Comparison of ENCODE assay signal across 14 cellular contexts in genomic region chr11:18247162-18247631, GRCh38. TPM values are rescaled to one million over a fixed set of nuclear protein-coding genes. Genes with fewer than 3 reads are reported as not detected.
A peak's percentile ranks its signal among the peaks of the same experiment; 100 is the strongest.
DNase-seq lines count a peak whose midpoint lies in the region; ATAC-seq and TF ChIP-seq lines count a peak whose summit lies in the region.
"Not testable (repeated sequence)": the region's sequence is repeated elsewhere in the genome, so short reads cannot be mapped to it uniquely, and the experiment has no call there.
"Had no signal": no experiment of that assay in that cellular context is flagged by ENCODE, and none has a peak within 500 bp of the region (broad histone marks: within the 10 kb centered on the region; RNA-seq: fewer than 3 reads in every experiment).

No MANE protein-coding gene starts in this region.

- intact Hi-C loops in mammary epithelial cell (cut with micrococcal nuclease), result not testable (repeated sequence)

- POLR2A ChIA-PET in activated CD4-positive, alpha-beta memory T cell treated with anti-CD3 and anti-CD28 coated beads, Interleukin-2, amount 10 ng/mL, durations not matched to agents 7 days and 5 days (lab: Charles Lee), result interaction anchor here (0.6 to 4.7 kb wide), 4 partner anchors 9 to 149 kb away, joined by 3 to 59 read pairs (median 17); partner anchors contain the start of genes GTF2H1, HPS5 and LDHA

- H3K27ac ChIP-seq in KMS-11, result peak overlapping the region; percentile 64; the same call in 1 of the 2 replicates
- H3K27ac ChIP-seq in mammary epithelial cell (ENCODE audit: insufficient read depth, low read depth, low read length), result not testable (repeated sequence)

- H3K9ac ChIP-seq in KMS-11, result peak overlapping the region; percentile 38; the same call in 1 of the 2 replicates
- H3K9ac ChIP-seq in mammary epithelial cell (ENCODE audit: insufficient read depth, low read length), result not testable (repeated sequence)

- H3K4me1 ChIP-seq in KMS-11 (ENCODE audit: low read depth, poor library complexity, severe bottlenecking), result peaks cover 43% of the 10 kb centered on the region
- not testable (repeated sequence) for H3K4me1 ChIP-seq in mammary epithelial cell (ENCODE audit: insufficient read depth, low read length)

- not testable (repeated sequence) for H3K36me3 Mint-ChIP-seq in activated CD4-positive, alpha-beta memory T cell treated with anti-CD3 and anti-CD28 coated beads, Interleukin-2, amount 10 ng/mL, durations not matched to agents 7 days and 5 days (ENCODE audit: low read depth); stimulated activated effector memory CD8-positive, alpha-beta T cell treated with anti-CD3 and anti-CD28 coated beads, Interleukin-12 subunit alpha, Interleukin-12 subunit beta, amount 100 ng/mL, for 72 hours

- BruUV-seq in mammary epithelial cell (replicated peaks; lab: Mats Ljungman, UMichigan), result TSS peak; percentile 77

- H3K27me3 Mint-ChIP-seq in activated CD4-positive, alpha-beta memory T cell treated with anti-CD3 and anti-CD28 coated beads, Interleukin-2, amount 10 ng/mL, durations not matched to agents 7 days and 5 days, result not testable (repeated sequence)

- dilution Hi-C loops in mammary epithelial cell (cut with HindIII; ENCODE audit: low sequenced_read_pairs), result not testable (repeated sequence)

- peak overlapping the region; percentile 64; the same call in 1 of the 2 replicates for H2AFZ ChIP-seq in KMS-11 (ENCODE audit: low read depth)
- H2AFZ ChIP-seq in mammary epithelial cell (ENCODE audit: low read depth, low read length), result not testable (repeated sequence)

- not testable (repeated sequence) for DNase-seq in activated CD4-positive, alpha-beta memory T cell treated with anti-CD3 and anti-CD28 coated beads, Interleukin-2, amount 10 ng/mL, durations not matched to agents 7 days and 5 days; mammary epithelial cell
- DNase-seq in stimulated activated effector memory CD8-positive, alpha-beta T cell treated with anti-CD3 and anti-CD28 coated beads, Interleukin-12 subunit alpha, Interleukin-12 subunit beta, amount 100 ng/mL, for 72 hours (ENCODE audit: low spot score in 2 of 2), result peak in 1 of 2 donors; percentile 0

- H3K4me1 Mint-ChIP-seq in activated CD4-positive, alpha-beta memory T cell treated with anti-CD3 and anti-CD28 coated beads, Interleukin-2, amount 10 ng/mL, durations not matched to agents 7 days and 5 days, result peaks cover 35% of the 10 kb centered on the region
- peaks cover 19% of the 10 kb centered on the region for H3K4me1 Mint-ChIP-seq in stimulated activated effector memory CD8-positive, alpha-beta T cell treated with anti-CD3 and anti-CD28 coated beads, Interleukin-12 subunit alpha, Interleukin-12 subunit beta, amount 100 ng/mL, for 72 hours

- TF ChIP-seq CTCF in KMS-11 (conservative IDR thresholded peaks at IDR 0.05; ENCODE audit: low read depth, low read length); mammary epithelial cell (conservative IDR thresholded peaks at IDR 0.05 in 1 of 2, IDR thresholded peaks at IDR 0.05 in 1 of 2; ENCODE audit: extremely low read depth in 1 of 2, insufficient read depth in 1 of 2, low read depth in 1 of 2, low read length in 2 of 2): not testable (repeated sequence)

- H3K4me3 Mint-ChIP-seq in activated CD4-positive, alpha-beta memory T cell treated with anti-CD3 and anti-CD28 coated beads, Interleukin-2, amount 10 ng/mL, durations not matched to agents 7 days and 5 days, result peak overlapping the region; percentile 71
- peak overlapping the region; percentile 77 for H3K4me3 Mint-ChIP-seq in stimulated activated effector memory CD8-positive, alpha-beta T cell treated with anti-CD3 and anti-CD28 coated beads, Interleukin-12 subunit alpha, Interleukin-12 subunit beta, amount 100 ng/mL, for 72 hours

- not testable (repeated sequence) for H3K79me2 ChIP-seq in KMS-11 (ENCODE audit: insufficient read depth, low read depth); mammary epithelial cell (ENCODE audit: insufficient read depth, low read length)

- not testable (repeated sequence) for H3K27me3 ChIP-seq in KMS-11 (ENCODE audit: insufficient read depth, low read depth); mammary epithelial cell (ENCODE audit: insufficient read depth, low read length)

- ATAC-seq in GM18508 (IDR thresholded peaks at IDR 0.05; ENCODE audit: insufficient read depth, unreplicated experiment), result peak; percentile 6
- peak; percentile 21 for ATAC-seq in GM19395 (IDR thresholded peaks at IDR 0.05; ENCODE audit: unreplicated experiment)
- peak; percentile 16 for ATAC-seq in HG02571 (IDR thresholded peaks at IDR 0.05; ENCODE audit: unreplicated experiment)
- ATAC-seq in HG03066 (IDR thresholded peaks at IDR 0.05; ENCODE audit: low read depth, unreplicated experiment), result peak; percentile 6
- peak; percentile 54 for ATAC-seq in stimulated activated effector memory CD8-positive, alpha-beta T cell treated with anti-CD3 and anti-CD28 coated beads, Interleukin-12 subunit alpha, Interleukin-12 subunit beta, amount 100 ng/mL, for 72 hours

- H3K27ac Mint-ChIP-seq in activated CD4-positive, alpha-beta memory T cell treated with anti-CD3 and anti-CD28 coated beads, Interleukin-2, amount 10 ng/mL, durations not matched to agents 7 days and 5 days, result peak overlapping the region; percentile 86
- H3K27ac Mint-ChIP-seq in stimulated activated effector memory CD8-positive, alpha-beta T cell treated with anti-CD3 and anti-CD28 coated beads, Interleukin-12 subunit alpha, Interleukin-12 subunit beta, amount 100 ng/mL, for 72 hours, result peak overlapping the region; percentile 83

- not testable (repeated sequence) for H4K20me1 ChIP-seq in KMS-11 (ENCODE audit: insufficient read depth); mammary epithelial cell (ENCODE audit: insufficient read depth, low read length)

- H3K9me3 Mint-ChIP-seq in activated CD4-positive, alpha-beta memory T cell treated with anti-CD3 and anti-CD28 coated beads, Interleukin-2, amount 10 ng/mL, durations not matched to agents 7 days and 5 days; stimulated activated effector memory CD8-positive, alpha-beta T cell treated with anti-CD3 and anti-CD28 coated beads, Interleukin-12 subunit alpha, Interleukin-12 subunit beta, amount 100 ng/mL, for 72 hours: not testable (repeated sequence)

- peak overlapping the region; percentile 87 for H3K4me2 ChIP-seq in KMS-11
- H3K4me2 ChIP-seq in mammary epithelial cell (ENCODE audit: insufficient read depth, low read depth, low read length), result not testable (repeated sequence)

- in situ Hi-C loops in mammary epithelial cell (cut with MboI; ENCODE audit: low sequenced_read_pairs in 2 of 2), result not testable (repeated sequence)

- not testable (repeated sequence) for H3K9me3 ChIP-seq in mammary epithelial cell (replicated peaks; ENCODE audit: insufficient read depth, low read length)

- H3K4me3 ChIP-seq in KMS-11 (IDR thresholded peaks at IDR 0.05; ENCODE audit: insufficient read depth, low read depth, low read length); mammary epithelial cell (replicated peaks in 1 of 3; ENCODE audit: insufficient read depth in 1 of 3, low read depth in 2 of 3, low read length in 3 of 3): not testable (repeated sequence)

- 100% methylated on average over 1 of the region's 10 CpGs for WGBS in mammary epithelial cell (ENCODE audit: low coverage, missing lambda C conversion rate)

- not testable (repeated sequence) for H3K36me3 ChIP-seq in KMS-11 (ENCODE audit: insufficient read depth); mammary epithelial cell (ENCODE audit: insufficient read depth, low read length)

- CTCF ChIA-PET in activated CD4-positive, alpha-beta memory T cell treated with anti-CD3 and anti-CD28 coated beads, Interleukin-2, amount 10 ng/mL, durations not matched to agents 7 days and 5 days (lab: Charles Lee), result interaction anchor here (1.2 kb wide), 2 partner anchors 74 to 141 kb away, joined by 3 to 4 read pairs; partner anchors contain the start of gene SAAL1
- CTCF ChIA-PET in mammary epithelial cell (lab: Charles Lee; ENCODE audit: low non-redundant PET), result not testable (repeated sequence)

RNA-seq across cellular contexts. Expression of gene SAA2, which starts 1.3 kb away (rescaled TPM):
- total RNA-seq in activated CD4-positive, alpha-beta memory T cell treated with anti-CD3 and anti-CD28 coated beads, Interleukin-2, amount 10 ng/mL, durations not matched to agents 7 days and 5 days, result under 1 TPM in 1 of 2 experiments, not detected in 1; 0.28 TPM
- 10 to 100 TPM in 1 of 2 donors, 1 to 10 TPM in 1; 2.7 to 17.9 TPM for total RNA-seq in mammary epithelial cell
- polyA plus RNA-seq in mammary epithelial cell, result 9.6 TPM
- not detected for polyA minus RNA-seq in mammary epithelial cell
- total RNA-seq: astrocyte, chondrocyte, GM23338 had no signal
- polyA plus RNA-seq: GM23338, immature natural killer cell had no signal

RNA-seq across cellular contexts. Expression of gene SAA4, which starts 10.6 kb away (rescaled TPM):
- total RNA-seq in activated CD4-positive, alpha-beta memory T cell treated with anti-CD3 and anti-CD28 coated beads, Interleukin-2, amount 10 ng/mL, durations not matched to agents 7 days and 5 days, result not detected
- not detected for total RNA-seq in mammary epithelial cell
- polyA plus RNA-seq in mammary epithelial cell, result not detected
- polyA minus RNA-seq in mammary epithelial cell, result not detected
- total RNA-seq: astrocyte, chondrocyte, GM23338, heart right ventricle, occipital lobe had no signal
- polyA plus RNA-seq: GM23338, heart right ventricle, immature natural killer cell had no signal

RNA-seq across cellular contexts. Expression of gene SAA1, which starts 18.9 kb away (rescaled TPM):
- not detected for total RNA-seq in activated CD4-positive, alpha-beta memory T cell treated with anti-CD3 and anti-CD28 coated beads, Interleukin-2, amount 10 ng/mL, durations not matched to agents 7 days and 5 days
- 100 to 1,000 TPM in 1 of 2 donors, 10 to 100 TPM in 1; 18.2 to 169 TPM for total RNA-seq in mammary epithelial cell
- polyA plus RNA-seq in mammary epithelial cell, result 113 TPM
- polyA minus RNA-seq in mammary epithelial cell, result 140 TPM
- total RNA-seq: chondrocyte, GM23338, occipital lobe had no signal
- polyA plus RNA-seq: GM23338, immature natural killer cell had no signal

Comparison
In these comparisons a context has a peak if more than half of its experiments do, and no peak if none do; other contexts are left out.
1. RNA of gene SAA1, which starts 18.9 kb away (total RNA-seq): 18.2 to 169 TPM in mammary epithelial cell; not detected in activated CD4-positive, alpha-beta memory T cell treated with anti-CD3 and anti-CD28 coated beads, Interleukin-2, amount 10 ng/mL, durations not matched to agents 7 days and 5 days; every median in the first group is over 10 times any median in the second.
2. Peak in every context shown above with its lines, with median percentiles within 50 percentile points of each other: ATAC-seq.